Comparison of ENCODE assay signal across 8 cellular contexts in the genomic region with DNA sequence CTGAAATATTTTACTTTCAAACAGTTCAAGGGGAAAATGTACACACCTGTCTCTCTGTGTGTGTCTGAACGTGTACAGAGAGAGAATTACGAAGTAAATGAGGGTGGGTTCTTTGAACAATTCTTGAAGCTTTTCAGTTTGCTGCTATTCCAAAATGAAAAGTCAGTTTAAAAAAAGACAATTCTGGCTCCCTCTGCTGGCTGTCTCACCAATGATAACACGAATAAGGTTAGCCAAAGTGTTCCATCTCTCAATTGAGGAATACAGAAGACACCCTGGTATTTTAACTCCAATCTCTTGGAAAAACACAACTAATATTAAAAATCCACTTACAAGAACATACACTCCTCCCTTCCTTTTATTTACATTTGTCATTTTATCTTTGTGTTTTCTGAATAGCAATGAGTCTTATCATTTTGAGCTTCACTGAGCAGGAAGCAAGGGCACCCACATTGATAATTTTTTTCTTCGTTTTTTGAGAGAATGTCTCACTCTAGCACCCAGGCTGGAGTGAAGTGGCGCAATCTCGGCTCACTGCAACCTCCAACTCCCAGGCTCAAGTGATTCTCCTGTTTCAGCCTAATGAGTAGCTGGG. TPM values are rescaled to one million over a fixed set of nuclear protein-coding genes. Genes with fewer than 3 reads are reported as not detected.
DNase-seq lines count a peak whose midpoint lies in the region; ATAC-seq and FAIRE-seq lines count a peak whose summit lies in the region.

No MANE protein-coding gene starts in this region.

- no peaks in the 10 kb centered on the region for H3K4me1 Mint-ChIP-seq in stimulated activated naive CD8-positive, alpha-beta T cell treated with anti-CD3 and anti-CD28 coated beads, Interleukin-15, amount 100 ng/mL, for 72 hours

- H3K27ac Mint-ChIP-seq in stimulated activated naive CD8-positive, alpha-beta T cell treated with anti-CD3 and anti-CD28 coated beads, Interleukin-15, amount 100 ng/mL, for 72 hours: no peak overlapping the region

- no peaks in the 10 kb centered on the region for H3K27me3 ChIP-seq in small intestine (ENCODE audit: control insufficient read depth in 2 of 2, insufficient read depth in 2 of 2, low read length in 2 of 2)

- WGBS in small intestine, 3 donors: 59 to 67% (median 60%) methylated on average over 6 of the region's 6 CpGs

- H3K27me3 Mint-ChIP-seq in stimulated activated naive CD8-positive, alpha-beta T cell treated with anti-CD3 and anti-CD28 coated beads, Interleukin-15, amount 100 ng/mL, for 72 hours: no peaks in the 10 kb centered on the region

- no peak for FAIRE-seq in small intestine (lab: Jason Lieb, UNC)

- H3K9me3 ChIP-seq in small intestine (ENCODE audit: control insufficient read depth, low read depth): no peaks in the 10 kb centered on the region

- H3K36me3 ChIP-seq in small intestine (ENCODE audit: control insufficient read depth in 2 of 2, insufficient read depth in 2 of 2, low read length in 2 of 2): peaks cover 18 to 23% of the 10 kb centered on the region in 2 donors

- no peak overlapping the region for H3K4me3 Mint-ChIP-seq in stimulated activated naive CD8-positive, alpha-beta T cell treated with anti-CD3 and anti-CD28 coated beads, Interleukin-15, amount 100 ng/mL, for 72 hours

- no peak for ATAC-seq in stimulated activated naive CD8-positive, alpha-beta T cell treated with anti-CD3 and anti-CD28 coated beads, Interleukin-15, Interleukin-2, amounts not matched to agents 100 U/mL and 50 U/mL, for 24 hours
- no peak for ATAC-seq in stimulated activated naive CD8-positive, alpha-beta T cell treated with anti-CD3 and anti-CD28 coated beads, Interleukin-15, amount 100 ng/mL, for 72 hours
- no peak for ATAC-seq in GM21381 (IDR thresholded peaks at IDR 0.05; ENCODE audit: unreplicated experiment)
- no peak for ATAC-seq in GM19351 (IDR thresholded peaks at IDR 0.05; ENCODE audit: unreplicated experiment)

- DNase-seq in stimulated activated naive CD8-positive, alpha-beta T cell treated with anti-CD3 and anti-CD28 coated beads, Interleukin-15, Interleukin-2, amounts not matched to agents 100 U/mL and 50 U/mL, for 24 hours: peak; percentile 21
- DNase-seq in stimulated activated naive CD8-positive, alpha-beta T cell treated with anti-CD3 and anti-CD28 coated beads, Interleukin-15, amount 100 ng/mL, for 72 hours: no peak
- DNase-seq in NCI-H146 (lab: John Stamatoyannopoulos, UW) (peak; percentile 34), iPS-NIHi7 (ENCODE audit: extremely low spot score) (peak; percentile 59), small intestine (no peak)
- DNase-seq in activated naive CD4-positive, alpha-beta T cell treated with anti-CD3 and anti-CD28 coated beads, Interleukin-2, amount 50 U/mL, for 16 hours: peak; percentile 20

- H3K4me1 ChIP-seq in small intestine (ENCODE audit: control insufficient read depth in 2 of 2, insufficient read depth in 1 of 2, low read depth in 1 of 2, low read length in 1 of 2): no peaks in the 10 kb centered on the region

- H3K4me3 ChIP-seq in small intestine (ENCODE audit: low read depth in 1 of 2, low read length in 2 of 2): no peak overlapping the region

- no peaks in the 10 kb centered on the region for H3K9me3 Mint-ChIP-seq in stimulated activated naive CD8-positive, alpha-beta T cell treated with anti-CD3 and anti-CD28 coated beads, Interleukin-15, amount 100 ng/mL, for 72 hours

- no peak overlapping the region for H3K27ac ChIP-seq in small intestine (ENCODE audit: low read depth in 1 of 2, low read length in 1 of 2)

RNA-seq across cellular contexts. Expression of a gene that starts 20.5 kb away (rescaled TPM):
- 10 to 100 TPM; 19.9 to 42.1 (median 25.4) TPM for polyA plus RNA-seq in small intestine

RNA-seq across cellular contexts. Expression of a gene that starts 31.0 kb away (rescaled TPM):
- 1 to 10 TPM in 2 of 3 donors, not detected in 1; 1.5 to 6.5 TPM for polyA plus RNA-seq in small intestine

RNA-seq across cellular contexts. Expression of a gene that starts 36.6 kb away (rescaled TPM):
- 1 to 10 TPM in 1 of 3 donors, under 1 TPM in 1, not detected in 1; 0.45 to 1.3 TPM for polyA plus RNA-seq in small intestine

RNA-seq across cellular contexts. Expression of a gene that starts 48.6 kb away (rescaled TPM):
- 1 to 10 TPM in 1 of 3 donors, not detected in 2; 3.2 TPM for polyA plus RNA-seq in small intestine

Comparison
In these comparisons a context has a peak if more than half of its experiments do, and no peak if none do; other contexts are left out.
1. DNase-seq: peak in stimulated activated naive CD8-positive, alpha-beta T cell treated with anti-CD3 and anti-CD28 coated beads, Interleukin-15, Interleukin-2, amounts not matched to agents 100 U/mL and 50 U/mL, for 24 hours (single experiment), NCI-H146 (single experiment), activated naive CD4-positive, alpha-beta T cell treated with anti-CD3 and anti-CD28 coated beads, Interleukin-2, amount 50 U/mL, for 16 hours (single experiment) and iPS-NIHi7 (single experiment); none in stimulated activated naive CD8-positive, alpha-beta T cell treated with anti-CD3 and anti-CD28 coated beads, Interleukin-15, amount 100 ng/mL, for 72 hours (0 of 2) and small intestine (single experiment).